In genomic region chr16:50671644-50672260, GRCh38 we compare ENCODE assay signal across 1 cellular context.
TF ChIP-seq lines count a peak whose summit lies in the region.

No MANE protein-coding gene starts in this region.

TF ChIP-seq in A549, 52 proteins besides CTCF, POLR2A, EP300 and RAD21 (continued from another document):
- no peak for TF ChIP-seq REST (IDR thresholded peaks at IDR 0.05)
- no peak for TF ChIP-seq ZSCAN20 (CRISPR knock-in tag; IDR thresholded peaks at IDR 0.05)
- TF ChIP-seq POLR2AphosphoS2 (conservative IDR thresholded peaks at IDR 0.05; ENCODE audit: low read length), result no peak
- no peak for TF ChIP-seq HEYL (CRISPR knock-in tag; IDR thresholded peaks at IDR 0.05)
- TF ChIP-seq, protein P1, sequence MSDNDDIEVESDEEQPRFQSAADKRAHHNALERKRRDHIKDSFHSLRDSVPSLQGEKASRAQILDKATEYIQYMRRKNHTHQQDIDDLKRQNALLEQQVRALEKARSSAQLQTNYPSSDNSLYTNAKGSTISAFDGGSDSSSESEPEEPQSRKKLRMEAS (IDR thresholded peaks at IDR 0.05), result no peak
- TF ChIP-seq HOXB5 (CRISPR knock-in tag; IDR thresholded peaks at IDR 0.05), result no peak
- TF ChIP-seq BHLHE40 (IDR thresholded peaks at IDR 0.05; ENCODE audit: low read depth, low read length), result no peak
